ENCODE assay signal across 8 cellular contexts in the genomic region with DNA sequence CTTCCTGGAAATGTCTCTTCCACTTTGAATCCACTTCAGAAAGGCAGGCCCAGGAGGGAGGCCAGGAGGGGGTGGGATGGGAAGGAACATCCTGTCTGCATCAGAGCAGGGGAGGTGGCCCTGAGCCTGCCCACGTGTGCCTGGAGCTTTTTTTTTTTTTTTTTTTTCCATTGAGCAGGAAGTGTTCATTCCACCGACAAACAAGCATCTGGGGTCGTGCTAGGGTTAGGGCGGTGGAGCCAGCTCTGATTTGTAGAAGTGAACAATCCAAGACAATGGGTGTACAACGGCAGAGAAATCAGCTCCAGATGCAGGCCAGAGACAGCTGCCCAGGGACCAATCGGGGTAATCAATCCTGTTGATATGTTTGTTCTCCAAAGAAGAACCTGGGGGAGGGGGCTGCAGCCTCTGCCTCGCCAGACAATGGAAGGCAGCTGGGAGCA.
A peak's percentile ranks its signal among the peaks of the same experiment; 100 is the strongest.
DNase-seq lines count a peak whose midpoint lies in the region; ATAC-seq and TF ChIP-seq lines count a peak whose summit lies in the region.

No MANE protein-coding gene starts in this region.

- H3K36me3 ChIP-seq in ectodermal cell (ENCODE audit: control insufficient read depth, insufficient read depth, low read length) (no peaks in the 10 kb centered on the region), muscle layer of colon (ENCODE audit: insufficient read depth, low read length) (no peaks in the 10 kb centered on the region), prostate gland (no peaks in the 10 kb centered on the region)

- H3K27ac ChIP-seq in ectodermal cell (ENCODE audit: insufficient read depth, low read depth, low read length, poor library complexity, severe bottlenecking) (peak overlapping the region; percentile 56), muscle layer of colon (ENCODE audit: low read depth, low read length) (peak overlapping the region; percentile 60), prostate gland (peak overlapping the region in 1 of 2 donors; percentile 45)

- intact Hi-C loops in prostate gland (cut with DNase I) = loop anchor here (5.0 kb wide), 1 partner anchor 94 kb away; a partner anchor contains a TSS

- H3K27me3 ChIP-seq in ectodermal cell (ENCODE audit: control insufficient read depth, insufficient read depth, low read length, poor library complexity, severe bottlenecking) (no peaks in the 10 kb centered on the region), muscle layer of colon (ENCODE audit: control insufficient read depth in 1 of 2, insufficient read depth in 2 of 2, low read length in 2 of 2) (no peaks in the 10 kb centered on the region), prostate gland (replicated peaks; ENCODE audit: insufficient read depth) (no peaks in the 10 kb centered on the region)

- TF ChIP-seq POLR2A in prostate gland (IDR thresholded peaks at IDR 0.05) = no peak

- WGBS in ectodermal cell, 2 experiments = 29 to 36% methylated on average over 7 of the region's 7 CpGs
- 17% methylated on average over 7 of the region's 7 CpGs for WGBS in prostate gland

- H3K9me3 ChIP-seq in ectodermal cell (ENCODE audit: control insufficient read depth, low read length) = no peaks in the 10 kb centered on the region
- no peaks in the 10 kb centered on the region for H3K9me3 ChIP-seq in muscle layer of colon (ENCODE audit: low read length)
- no peaks in the 10 kb centered on the region for H3K9me3 ChIP-seq in prostate gland

- H3K4me1 ChIP-seq in ectodermal cell (ENCODE audit: control insufficient read depth, insufficient read depth, low read length) (peaks cover 47% of the 10 kb centered on the region), muscle layer of colon (ENCODE audit: insufficient read depth, low read length) (peaks cover 46% of the 10 kb centered on the region), prostate gland (replicated peaks) (peaks cover 41% of the 10 kb centered on the region)

- ATAC-seq in GM19035 (IDR thresholded peaks at IDR 0.05; ENCODE audit: unreplicated experiment) (no peak), GM18511 (IDR thresholded peaks at IDR 0.05; ENCODE audit: unreplicated experiment) (no peak), GM19023 (IDR thresholded peaks at IDR 0.05; ENCODE audit: unreplicated experiment) (no peak)

- DNase-seq in COLO829 (ENCODE audit: low spot score) (peak; percentile 38), NCI-H1694 treated with DMSO at 0.1 percent for 48 hours (lab: John Stamatoyannopoulos, UW) (peak; percentile 17), prostate gland (ENCODE audit: low spot score) (no peak)

- H3K4me3 ChIP-seq in ectodermal cell (ENCODE audit: insufficient read depth, low read depth, low read length) = no peak overlapping the region
- no peak overlapping the region for H3K4me3 ChIP-seq in muscle layer of colon (ENCODE audit: low read depth in 1 of 2, low read length in 2 of 2)
- H3K4me3 ChIP-seq in prostate gland = no peak overlapping the region

- H3K9ac ChIP-seq in muscle layer of colon (ENCODE audit: low read length) = no peak overlapping the region

- TF ChIP-seq CTCF in prostate gland (IDR thresholded peaks at IDR 0.05) = no peak
